Comparison of ENCODE assay signal across 7 cellular contexts in the genomic region with DNA sequence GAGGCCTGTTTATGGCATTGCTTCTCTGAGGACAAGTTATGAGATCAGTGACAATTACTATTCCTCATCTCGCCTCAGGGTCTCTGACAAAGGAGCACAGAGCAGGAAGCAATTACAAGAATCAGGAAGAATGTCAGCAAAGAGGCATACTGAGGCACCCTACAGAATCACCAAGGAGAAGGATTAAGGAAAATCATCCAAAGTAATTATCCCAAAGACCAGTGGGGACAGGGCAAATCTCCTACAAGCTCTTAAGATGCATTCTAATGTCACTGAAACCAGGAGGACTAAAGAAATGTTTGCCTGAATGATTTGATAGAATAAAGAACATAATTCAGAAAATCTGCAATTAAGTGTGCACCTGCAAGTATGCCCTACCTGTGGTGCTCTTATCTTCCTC.
"Had no signal": no experiment of that assay in that cellular context is flagged by ENCODE, and none has a peak within 500 bp of the region (broad histone marks: within the 10 kb centered on the region; RNA-seq: fewer than 3 reads in every experiment).

No MANE protein-coding gene starts in this region.

- DNase-seq: H9, HCEC 1CT, KBM-7 had no signal

- H3K4me3 Mint-ChIP-seq: GM23338, H9, IgD-negative memory B cell had no signal

- H3K4me3 ChIP-seq: GM23338 had no signal

- H3K27ac Mint-ChIP-seq: GM23338, H9, IgD-negative memory B cell had no signal

- H3K36me3 Mint-ChIP-seq: IgD-negative memory B cell had no signal

- ATAC-seq: GM23338, HepG2 had no signal

- H3K4me1 Mint-ChIP-seq: GM23338 had no signal

- H3K27ac ChIP-seq: HL-60 had no signal
